Comparison of ENCODE assay signal across 8 cellular contexts in genomic region chr9:92669890-92670708, GRCh38. TPM values are rescaled to one million over a fixed set of nuclear protein-coding genes. Genes with fewer than 3 reads are reported as not detected.
DNase-seq lines count a peak whose midpoint lies in the region; ATAC-seq and TF ChIP-seq lines count a peak whose summit lies in the region.

Gene IPPK (minus strand): TSS chr9:92670131. CDS start chr9:92669988, 143 bp downstream.

- ATAC-seq in GM19372 (IDR thresholded peaks at IDR 0.05; ENCODE audit: low read depth, unreplicated experiment) (peak; percentile 93), HG03521 (IDR thresholded peaks at IDR 0.05; ENCODE audit: unreplicated experiment) (peak; percentile 89), left colon (peak; percentile 96)

- peak within 1 kb of the TSS; percentile 84 for H3K27ac ChIP-seq in C4-2B

- TF ChIP-seq CTCF in C4-2B (conservative IDR thresholded peaks at IDR 0.05): no peak

- intact Hi-C loops in left colon (cut with DNase I, micrococcal nuclease): no loop called here

- DNase-seq in NCI-H69 (lab: John Stamatoyannopoulos, UW): peak; percentile 100
- DNase-seq in activated CD4-positive, alpha-beta T cell treated with anti-CD3 and anti-CD28 coated beads, Interleukin-2, amount 50 U/mL, for 1 hour: peak; percentile 97
- DNase-seq in cortex of kidney (lab: John Stamatoyannopoulos, UW): peak; percentile 76
- peak; percentile 98 for DNase-seq in left colon
- DNase-seq in stimulated activated CD4-positive, alpha-beta T cell treated with anti-CD3 and anti-CD28 coated beads, Interleukin-1b, Interleukin-23, amount 100 ng/mL, for 4 hours (ENCODE audit: low read depth in 2 of 2): peak; percentile 94 to 97

RNA-seq across cellular contexts. Expression of gene IPPK, which starts in this region (rescaled TPM):
- 1 to 10 TPM; 7.1 to 9.5 TPM for total RNA-seq in left colon

Comparison
In these comparisons a context has a peak if more than half of its experiments do, and no peak if none do; other contexts are left out.
1. Peak in every context shown above with its lines: DNase-seq, ATAC-seq and H3K27ac ChIP-seq.